22 cellular contexts compared by ENCODE assay signal in genomic region chr4:86614896-86615295, GRCh38.
"Had no signal": no experiment of that assay in that cellular context is flagged by ENCODE, and none has a peak within 500 bp of the region (broad histone marks: within the 10 kb centered on the region; RNA-seq: fewer than 3 reads in every experiment).

No MANE protein-coding gene starts in this region.

- H3K27ac ChIP-seq: PC-9, VCaP had no signal

- H3K4me3 ChIP-seq: PC-9 had no signal

- H3K4me1 Mint-ChIP-seq: activated naive CD4-positive, alpha-beta T cell treated with anti-CD3 and anti-CD28 coated beads, Interleukin-2, amount 10 ng/mL, durations not matched to agents 7 days and 5 days; activated naive CD8-positive, alpha-beta T cell treated with anti-CD3 and anti-CD28 coated beads for 36 hours had no signal

- H2AFZ ChIP-seq: PC-9 had no signal

- H3K9me3 Mint-ChIP-seq: activated CD8-positive, alpha-beta T cell treated with anti-CD3 and anti-CD28 coated beads for 36 hours; activated naive CD4-positive, alpha-beta T cell treated with anti-CD3 and anti-CD28 coated beads, Interleukin-2, amount 10 ng/mL, durations not matched to agents 7 days and 5 days; activated naive CD8-positive, alpha-beta T cell treated with anti-CD3 and anti-CD28 coated beads for 36 hours; activated T-helper 2 cell treated with anti-CD3 and anti-CD28 coated beads, Interferon-gamma antibody, Interleukin-2, Interleukin-4, amounts not matched to agents 10 μg/mL and 5 μg/mL and 100 μg/mL, durations not matched to agents 14 hours and 24 hours and 36 hours had no signal

- H3K4me3 Mint-ChIP-seq: activated CD8-positive, alpha-beta T cell treated with anti-CD3 and anti-CD28 coated beads for 36 hours; activated naive CD4-positive, alpha-beta T cell treated with anti-CD3 and anti-CD28 coated beads, Interleukin-2, amount 10 ng/mL, durations not matched to agents 7 days and 5 days; activated naive CD8-positive, alpha-beta T cell treated with anti-CD3 and anti-CD28 coated beads for 36 hours; activated T-cell treated with anti-CD3 and anti-CD28 coated beads, Interleukin-2, amount 50 U/mL, for 72 hours; T-helper 17 cell had no signal

- H3K27ac Mint-ChIP-seq: activated CD8-positive, alpha-beta T cell treated with anti-CD3 and anti-CD28 coated beads for 36 hours; activated naive CD4-positive, alpha-beta T cell treated with anti-CD3 and anti-CD28 coated beads, Interleukin-2, amount 10 ng/mL, durations not matched to agents 7 days and 5 days; activated naive CD8-positive, alpha-beta T cell treated with anti-CD3 and anti-CD28 coated beads for 36 hours; activated T-cell treated with anti-CD3 and anti-CD28 coated beads, Interleukin-2, amount 50 U/mL, for 72 hours; activated T-helper 2 cell treated with anti-CD3 and anti-CD28 coated beads, Interferon-gamma antibody, Interleukin-2, Interleukin-4, amounts not matched to agents 10 μg/mL and 5 μg/mL and 100 μg/mL, durations not matched to agents 14 hours and 24 hours and 36 hours; T-helper 17 cell had no signal

- DNase-seq: activated CD4-positive, alpha-beta T cell treated with anti-CD3 and anti-CD28 coated beads for 4 hours; activated CD8-positive, alpha-beta memory T cell treated with anti-CD3 and anti-CD28 coated beads, Interleukin-2, amount 50 U/mL, for 4 hours; activated CD8-positive, alpha-beta T cell treated with anti-CD3 and anti-CD28 coated beads for 36 hours; activated gamma-delta T cell treated with Interleukin-2 at 50 U/mL for 16 hours; activated naive CD4-positive, alpha-beta T cell treated with anti-CD3 and anti-CD28 coated beads, Interleukin-2, amount 10 ng/mL, durations not matched to agents 7 days and 5 days; activated naive CD8-positive, alpha-beta T cell treated with anti-CD3 and anti-CD28 coated beads for 36 hours; activated T-cell treated with anti-CD3 and anti-CD28 coated beads, Interleukin-2, amount 50 U/mL, for 72 hours; Kasumi-1; KBM-7; NCI-H1105 treated with DMSO at 0.1 percent for 48 hours; NCI-H1436 treated with DMSO at 0.1 percent for 48 hours; NCI-H187; NCI-H2081 treated with DMSO at 0.1 percent for 48 hours; NCI-H526; NCI-H774; PC-9; SHP77 treated with DMSO at 0.1 percent for 48 hours; T-helper 17 cell; T1000 had no signal

- H3K27me3 Mint-ChIP-seq: activated naive CD8-positive, alpha-beta T cell treated with anti-CD3 and anti-CD28 coated beads for 36 hours; T-helper 17 cell had no signal

- ATAC-seq: activated CD4-positive, CD25-positive, alpha-beta regulatory T cell treated with anti-CD3 and anti-CD28 coated beads, Interleukin-2, amount 50 U/mL, for 24 hours; activated CD8-positive, alpha-beta T cell treated with anti-CD3 and anti-CD28 coated beads for 36 hours; activated T-cell treated with anti-CD3 and anti-CD28 coated beads, Interleukin-2, amount 50 U/mL, for 72 hours; T-helper 17 cell had no signal

- H3K36me3 Mint-ChIP-seq: activated naive CD4-positive, alpha-beta T cell treated with anti-CD3 and anti-CD28 coated beads, Interleukin-2, amount 10 ng/mL, durations not matched to agents 7 days and 5 days; activated naive CD8-positive, alpha-beta T cell treated with anti-CD3 and anti-CD28 coated beads for 36 hours had no signal

- H3K4me2 ChIP-seq: PC-9 had no signal
